ENCODE assay signal across 1 cellular context in genomic region chr2:8584174-8585066, GRCh38.
TF ChIP-seq lines count a peak whose summit lies in the region.

No MANE protein-coding gene starts in this region.

TF ChIP-seq in HepG2, 621 proteins besides CTCF, POLR2A, EP300 and RAD21 (continued from another document and continues in another):
- TF ChIP-seq THAP9 (CRISPR knock-in tag; IDR thresholded peaks at IDR 0.05; ENCODE audit: borderline replicate concordance), result no peak
- TF ChIP-seq ZBTB1 (CRISPR knock-in tag; IDR thresholded peaks at IDR 0.05; ENCODE audit: borderline replicate concordance), result no peak
- 0 out of 2 replicates have a peak, but pooled peaks have one; percentile 7 for TF ChIP-seq SMAD1 (CRISPR knock-in tag; IDR thresholded peaks at IDR 0.05; ENCODE audit: borderline replicate concordance, low read depth)
- TF ChIP-seq ZNF629 (CRISPR knock-in tag; conservative IDR thresholded peaks at IDR 0.05), result peak; percentile 98
- TF ChIP-seq ZNF574 (CRISPR knock-in tag; IDR thresholded peaks at IDR 0.05), result no peak
- TF ChIP-seq ZNF362 (CRISPR knock-in tag; IDR thresholded peaks at IDR 0.05; ENCODE audit: borderline replicate concordance), result no peak
- no peak for TF ChIP-seq ZNF740 (CRISPR knock-in tag; IDR thresholded peaks at IDR 0.05)
- no peak for TF ChIP-seq HOXA3 (CRISPR knock-in tag; IDR thresholded peaks at IDR 0.05)
- no peak for TF ChIP-seq ZFAT (CRISPR knock-in tag; conservative IDR thresholded peaks at IDR 0.05)
- peak; percentile 95 for TF ChIP-seq CHD4 (IDR thresholded peaks at IDR 0.05; ENCODE audit: borderline replicate concordance, low read length)
- no peak for TF ChIP-seq ZNF407 (CRISPR knock-in tag; IDR thresholded peaks at IDR 0.05; ENCODE audit: not compliant biosample characterization)
- TF ChIP-seq ZNF501 (CRISPR knock-in tag; IDR thresholded peaks at IDR 0.05), result peak; percentile 49; the same call in 1 of the 2 replicates
- peak; percentile 59; the same call in 1 of the 2 replicates for TF ChIP-seq ADNP (CRISPR knock-in tag; IDR thresholded peaks at IDR 0.05)
- no peak for TF ChIP-seq ZNF460 (CRISPR knock-in tag; IDR thresholded peaks at IDR 0.05; ENCODE audit: borderline replicate concordance)
- TF ChIP-seq, protein P1, sequence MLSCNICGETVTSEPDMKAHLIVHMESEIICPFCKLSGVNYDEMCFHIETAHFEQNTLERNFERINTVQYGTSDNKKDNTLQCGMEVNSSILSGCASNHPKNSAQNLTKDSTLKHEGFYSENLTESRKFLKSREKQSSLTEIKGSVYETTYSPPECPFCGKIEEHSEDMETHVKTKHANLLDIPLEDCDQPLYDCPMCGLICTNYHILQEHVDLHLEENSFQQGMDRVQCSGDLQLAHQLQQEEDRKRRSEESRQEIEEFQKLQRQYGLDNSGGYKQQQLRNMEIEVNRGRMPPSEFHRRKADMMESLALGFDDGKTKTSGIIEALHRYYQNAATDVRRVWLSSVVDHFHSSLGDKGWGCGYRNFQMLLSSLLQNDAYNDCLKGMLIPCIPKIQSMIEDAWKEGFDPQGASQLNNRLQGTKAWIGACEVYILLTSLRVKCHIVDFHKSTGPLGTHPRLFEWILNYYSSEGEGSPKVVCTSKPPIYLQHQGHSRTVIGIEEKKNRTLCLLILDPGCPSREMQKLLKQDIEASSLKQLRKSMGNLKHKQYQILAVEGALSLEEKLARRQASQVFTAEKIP (CRISPR knock-in tag; IDR thresholded peaks at IDR 0.05; ENCODE audit: borderline replicate concordance), result no peak
- TF ChIP-seq NCOR1 (IDR thresholded peaks at IDR 0.05; ENCODE audit: borderline replicate concordance, low read length), result 0 out of 2 replicates have a peak, but pooled peaks have one; percentile 6
- no peak for TF ChIP-seq ZNF317 (CRISPR knock-in tag; IDR thresholded peaks at IDR 0.05)
- TF ChIP-seq ZKSCAN8 (CRISPR knock-in tag; IDR thresholded peaks at IDR 0.05; ENCODE audit: borderline replicate concordance), result no peak
- TF ChIP-seq ZNF557 (CRISPR knock-in tag; IDR thresholded peaks at IDR 0.05), result no peak
- no peak for TF ChIP-seq MAZ (IDR thresholded peaks at IDR 0.05; ENCODE audit: borderline replicate concordance, low read depth, low read length)
- TF ChIP-seq MAZ (CRISPR knock-in tag; IDR thresholded peaks at IDR 0.05; ENCODE audit: low read depth), result no peak
- TF ChIP-seq ZNF431 (CRISPR knock-in tag; IDR thresholded peaks at IDR 0.05; ENCODE audit: borderline replicate concordance, low read depth), result no peak
- TF ChIP-seq, protein P2, sequence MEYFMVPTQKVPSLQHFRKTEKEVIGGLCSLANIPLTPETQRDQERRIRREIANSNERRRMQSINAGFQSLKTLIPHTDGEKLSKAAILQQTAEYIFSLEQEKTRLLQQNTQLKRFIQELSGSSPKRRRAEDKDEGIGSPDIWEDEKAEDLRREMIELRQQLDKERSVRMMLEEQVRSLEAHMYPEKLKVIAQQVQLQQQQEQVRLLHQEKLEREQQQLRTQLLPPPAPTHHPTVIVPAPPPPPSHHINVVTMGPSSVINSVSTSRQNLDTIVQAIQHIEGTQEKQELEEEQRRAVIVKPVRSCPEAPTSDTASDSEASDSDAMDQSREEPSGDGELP (IDR thresholded peaks at IDR 0.05; ENCODE audit: borderline replicate concordance, low read depth), result 0 out of 2 replicates have a peak, but pooled peaks have one; percentile 3
- TF ChIP-seq, protein P3, sequence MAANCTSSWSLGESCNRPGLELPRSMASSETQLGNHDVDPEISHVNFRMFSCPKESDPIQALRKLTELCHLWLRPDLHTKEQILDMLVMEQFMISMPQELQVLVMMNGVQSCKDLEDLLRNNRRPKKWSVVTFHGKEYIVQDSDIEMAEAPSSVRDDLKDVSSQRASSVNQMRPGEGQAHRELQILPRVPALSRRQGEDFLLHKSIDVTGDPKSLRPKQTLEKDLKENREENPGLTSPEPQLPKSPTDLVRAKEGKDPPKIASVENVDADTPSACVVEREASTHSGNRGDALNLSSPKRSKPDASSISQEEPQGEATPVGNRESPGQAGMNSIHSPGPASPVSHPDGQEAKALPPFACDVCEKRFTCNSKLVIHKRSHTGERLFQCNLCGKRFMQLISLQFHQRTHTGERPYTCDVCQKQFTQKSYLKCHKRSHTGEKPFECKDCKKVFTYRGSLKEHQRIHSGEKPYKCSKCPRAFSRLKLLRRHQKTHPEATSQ (CRISPR knock-in tag; IDR thresholded peaks at IDR 0.05; ENCODE audit: borderline replicate concordance), result no peak
- TF ChIP-seq PLRG1 (conservative IDR thresholded peaks at IDR 0.05), result no peak
- TF ChIP-seq ZMYM3 (CRISPR knock-in tag; IDR thresholded peaks at IDR 0.05), result peak; percentile 89
- no peak for TF ChIP-seq PATZ1 (CRISPR knock-in tag; IDR thresholded peaks at IDR 0.05)
